Comparison of ENCODE assay signal across 8 cellular contexts in genomic region chr7:108146070-108146842, GRCh38. TPM values are rescaled to one million over a fixed set of nuclear protein-coding genes. Genes with fewer than 3 reads are reported as not detected.
DNase-seq lines count a peak whose midpoint lies in the region; ATAC-seq and TF ChIP-seq lines count a peak whose summit lies in the region.

No MANE protein-coding gene starts in this region.

- CTCF ChIA-PET in PC-9 (lab: Charles Lee) = interaction anchor here (0.5 to 1.3 kb wide), 12 partner anchors 32 to 1969 kb away, joined by 3 to 15 read pairs (median 3); no protein-coding TSS in a partner anchor

- TF ChIP-seq CTCF in PC-9 (conservative IDR thresholded peaks at IDR 0.05) = peak; percentile 89
- peak; percentile 88 to 97 (median 92) for TF ChIP-seq CTCF in heart right ventricle (IDR thresholded peaks at IDR 0.05)

- WGBS in heart right ventricle, 2 donors = 15% methylated on average over 12 of the region's 12 CpGs

- ATAC-seq in heart right ventricle = peak; percentile 85 to 92 (median 87)
- no peak for ATAC-seq in HG02973 (IDR thresholded peaks at IDR 0.05; ENCODE audit: unreplicated experiment)

- no peak overlapping the region for H3K4me3 ChIP-seq in PC-9
- H3K4me3 ChIP-seq in heart right ventricle = peak overlapping the region in 5 of 10 donors; percentile 16 to 44 (median 31)

- intact Hi-C loops in PC-9 (cut with micrococcal nuclease; ENCODE audit: unreplicated experiment) = loop anchor here (1.0 to 10.0 kb wide), 8 partner anchors 150 to 1201 kb away; partner anchors contain the start of genes CBLL1 and DLD
- intact Hi-C loops in heart right ventricle (cut with DNase I) = loop anchor here (2.0 to 10.0 kb wide), 17 partner anchors 34 to 404 kb away; partner anchors contain the start of genes CBLL1 (in 7 of the 10), LAMB1 (in 3 of the 10) and DLD (in 1 of the 10)

- no peaks in the 10 kb centered on the region for H3K27me3 ChIP-seq in PC-9 (ENCODE audit: insufficient read depth, low read depth)
- H3K27me3 ChIP-seq in heart right ventricle = peaks cover 0 to 10% (median 0%) of the 10 kb centered on the region in 7 donors

- H4K20me1 ChIP-seq in PC-9 (ENCODE audit: insufficient read depth) = no peaks in the 10 kb centered on the region

- BruUV-seq in PC-9 (replicated peaks; lab: Mats Ljungman, UMichigan) = no TSS peak

- H3K4me1 ChIP-seq in PC-9 (replicated peaks; ENCODE audit: insufficient read depth) = no peaks in the 10 kb centered on the region
- H3K4me1 ChIP-seq in heart right ventricle = peaks cover 0 to 12% (median 0%) of the 10 kb centered on the region in 9 donors

- no peaks in the 10 kb centered on the region for H3K9me3 ChIP-seq in PC-9 (ENCODE audit: insufficient read depth, low read depth)
- H3K9me3 ChIP-seq in heart right ventricle = no peaks in the 10 kb centered on the region

- H3F3A ChIP-seq in PC-9 (ENCODE audit: insufficient read depth, low read depth) = no peaks in the 10 kb centered on the region

- no peak overlapping the region for H2AFZ ChIP-seq in PC-9

- H3K36me3 ChIP-seq in PC-9 (ENCODE audit: low read depth) = no peaks in the 10 kb centered on the region
- H3K36me3 ChIP-seq in heart right ventricle = no peaks in the 10 kb centered on the region

- H3K27ac ChIP-seq in PC-9 = no peak overlapping the region
- peak overlapping the region in 1 of 10 donors; percentile 49 for H3K27ac ChIP-seq in heart right ventricle

- DNase-seq in NCI-H2029 treated with DMSO at 0.1 percent for 48 hours (lab: John Stamatoyannopoulos, UW) (peak; percentile 22), NCI-H2029 (lab: John Stamatoyannopoulos, UW) (no peak), HuH-7 (ENCODE audit: low spot score) (peak; percentile 64), PC-9 (peak; percentile 70 to 71), amniotic epithelial cell (ENCODE audit: low read depth) (peak; percentile 76), heart right ventricle (peak in 1 of 2 donors; percentile 75), pons (ENCODE audit: low spot score) (peak; percentile 83)

- H3K9me2 ChIP-seq in PC-9 (ENCODE audit: insufficient read depth) = no peaks in the 10 kb centered on the region

- POLR2A ChIA-PET in PC-9 (lab: Charles Lee; ENCODE audit: unreplicated experiment) = no interaction called here

- no peaks in the 10 kb centered on the region for H3K79me2 ChIP-seq in PC-9 (ENCODE audit: low read depth)

- H3K4me2 ChIP-seq in PC-9 = 0 out of 2 replicates have a peak overlapping the region, but pooled peaks have one; percentile 38

RNA-seq across cellular contexts. Expression of gene LAMB4, which starts 16.1 kb away (rescaled TPM):
- total RNA-seq in PC-9 (2021) (0.15 and 0.83 TPM in 2 replicates), heart right ventricle (under 1 TPM in 8 of 10 donors, not detected in 2; 0.15 to 0.69 (median 0.25) TPM)
- polyA plus RNA-seq in heart right ventricle = under 1 TPM in 1 of 2 donors, not detected in 1; 0.38 TPM
